Comparison of ENCODE assay signal across 25 cellular contexts in genomic region chr2:129984426-129984825, GRCh38. TPM values are rescaled to one million over a fixed set of nuclear protein-coding genes. Genes with fewer than 3 reads are reported as not detected.
DNase-seq lines count a peak whose midpoint lies in the region; ATAC-seq and TF ChIP-seq lines count a peak whose summit lies in the region.
"Had no signal": no experiment of that assay in that cellular context is flagged by ENCODE, and none has a peak within 500 bp of the region (broad histone marks: within the 10 kb centered on the region; RNA-seq: fewer than 3 reads in every experiment).

No MANE protein-coding gene starts in this region.

- H3K27ac ChIP-seq in SK-N-MC (peak overlapping the region; percentile 34; the same call in 1 of the 2 replicates), OCI-LY7 (ENCODE audit: low read depth, low read length, poor library complexity, severe bottlenecking) (no peak overlapping the region), heart right ventricle (no peak overlapping the region)
- H3K27ac ChIP-seq: A549 had no signal

- H3K36me3 ChIP-seq in SK-N-MC (ENCODE audit: insufficient read depth, low read length): no peaks in the 10 kb centered on the region
- no peaks in the 10 kb centered on the region for H3K36me3 ChIP-seq in OCI-LY7 (ENCODE audit: insufficient read depth, low read length)
- H3K36me3 ChIP-seq in heart right ventricle: no peaks in the 10 kb centered on the region

- no peak for ATAC-seq in heart right ventricle
- ATAC-seq: A549, GM23338, HCT116 had no signal

- BruUV-seq in OCI-LY7 (replicated peaks; lab: Mats Ljungman, UMichigan): no TSS peak

- H4K20me1 ChIP-seq in OCI-LY7 (ENCODE audit: insufficient read depth, low read length): no peaks in the 10 kb centered on the region

- POLR2A ChIA-PET in OCI-LY7 (lab: Charles Lee): no interaction called here

- no peaks in the 10 kb centered on the region for H3K79me2 ChIP-seq in OCI-LY7 (ENCODE audit: insufficient read depth, low read depth, low read length)

- no peak for DNase-seq in SK-N-MC (ENCODE audit: low read depth, low spot score)
- peak; percentile 28 for DNase-seq in inferior parietal cortex (ENCODE audit: extremely low spot score)
- DNase-seq in pons (ENCODE audit: low spot score): peak; percentile 82
- peak; percentile 75 for DNase-seq in superior temporal gyrus (ENCODE audit: extremely low spot score)
- no peak for DNase-seq in NCI-H345 (lab: John Stamatoyannopoulos, UW)
- no peak for DNase-seq in OCI-LY7 (ENCODE audit: low spot score)
- no peak for DNase-seq in heart right ventricle
- DNase-seq: 8988T; ACHN; AML-193; C1 segment of cervical spinal cord; Calu3; CD4-positive, alpha-beta memory T cell; COR-L47; DMS53; DMS79 treated with DMSO at 0.1 percent for 48 hours; GF-D8; H9 had no signal

- peaks cover 4 to 58% (median 22%) of the 10 kb centered on the region in 7 donors for H3K27me3 ChIP-seq in heart right ventricle

- CTCF ChIA-PET in OCI-LY7 (lab: Charles Lee; ENCODE audit: unreplicated experiment): no interaction called here

- no peak overlapping the region for H3K9ac ChIP-seq in SK-N-MC (ENCODE audit: insufficient read length)

- H3K9me3 ChIP-seq in SK-N-MC (ENCODE audit: low read depth, low read length) (no peaks in the 10 kb centered on the region), OCI-LY7 (ENCODE audit: low read length) (no peaks in the 10 kb centered on the region), heart right ventricle (no peaks in the 10 kb centered on the region)
- H3K9me3 ChIP-seq: A549 had no signal

- H2AFZ ChIP-seq in OCI-LY7 (ENCODE audit: low read length): no peak overlapping the region
- H2AFZ ChIP-seq: GM23338 had no signal

- 84 to 86% methylated on average over 2 of the region's 2 CpGs for WGBS in heart right ventricle, 2 donors

- no peaks in the 10 kb centered on the region for H3K9me2 ChIP-seq in OCI-LY7 (ENCODE audit: insufficient read depth, low read length)

- H3K4me1 ChIP-seq in OCI-LY7 (ENCODE audit: insufficient read depth, low read length, poor library complexity, severe bottlenecking) (no peaks in the 10 kb centered on the region), heart right ventricle (peaks cover 0 to 5% (median 0%) of the 10 kb centered on the region in 9 donors)
- H3K4me1 ChIP-seq: A549 had no signal

- intact Hi-C loops in OCI-LY7 (cut with micrococcal nuclease; ENCODE audit: unreplicated experiment) (no loop called here), heart right ventricle (cut with DNase I) (no loop called here)

- TF ChIP-seq CTCF in OCI-LY7 (conservative IDR thresholded peaks at IDR 0.05; ENCODE audit: low read length) (no peak), heart right ventricle (IDR thresholded peaks at IDR 0.05) (no peak)

- no peak overlapping the region for H3K4me2 ChIP-seq in OCI-LY7 (ENCODE audit: low read length)
- H3K4me2 ChIP-seq: A549, GM23338 had no signal

- H3K4me3 ChIP-seq in SK-N-MC: peak overlapping the region; percentile 14; the same call in 1 of the 2 replicates
- no peak overlapping the region for H3K4me3 ChIP-seq in OCI-LY7 (ENCODE audit: low read depth, low read length, poor library complexity, severe bottlenecking)
- no peak overlapping the region for H3K4me3 ChIP-seq in heart right ventricle
- H3K4me3 ChIP-seq: A549, GM23338 had no signal

RNA-seq across cellular contexts. Expression of gene RAB6C, which starts 5.0 kb away (rescaled TPM):
- not detected in 2 replicates for total RNA-seq in OCI-LY7 (2014; rRNA removed; shearing (Covaris generic))
- total RNA-seq in OCI-LY7 (2022): not detected in 2 replicates
- under 1 TPM in 4 of 10 donors, not detected in 6; 0.09 to 0.24 (median 0.21) TPM for total RNA-seq in heart right ventricle
- polyA plus RNA-seq in heart right ventricle: under 1 TPM; 0.06 to 0.22 TPM
- total RNA-seq: Calu3, Daoy, G401, GM23338, H4, H9 had no signal
- polyA plus RNA-seq: BJ; CD4-positive, alpha-beta memory T cell; GM23338 had no signal

Comparison
In these comparisons a context has a peak if more than half of its experiments do, and no peak if none do; other contexts are left out.
1. DNase-seq: peak in inferior parietal cortex (single experiment), pons (single experiment) and superior temporal gyrus (single experiment); none in SK-N-MC (single experiment), NCI-H345 (single experiment), OCI-LY7 (single experiment) and heart right ventricle (0 of 2).